7 cellular contexts compared by ENCODE assay signal in the genomic region with DNA sequence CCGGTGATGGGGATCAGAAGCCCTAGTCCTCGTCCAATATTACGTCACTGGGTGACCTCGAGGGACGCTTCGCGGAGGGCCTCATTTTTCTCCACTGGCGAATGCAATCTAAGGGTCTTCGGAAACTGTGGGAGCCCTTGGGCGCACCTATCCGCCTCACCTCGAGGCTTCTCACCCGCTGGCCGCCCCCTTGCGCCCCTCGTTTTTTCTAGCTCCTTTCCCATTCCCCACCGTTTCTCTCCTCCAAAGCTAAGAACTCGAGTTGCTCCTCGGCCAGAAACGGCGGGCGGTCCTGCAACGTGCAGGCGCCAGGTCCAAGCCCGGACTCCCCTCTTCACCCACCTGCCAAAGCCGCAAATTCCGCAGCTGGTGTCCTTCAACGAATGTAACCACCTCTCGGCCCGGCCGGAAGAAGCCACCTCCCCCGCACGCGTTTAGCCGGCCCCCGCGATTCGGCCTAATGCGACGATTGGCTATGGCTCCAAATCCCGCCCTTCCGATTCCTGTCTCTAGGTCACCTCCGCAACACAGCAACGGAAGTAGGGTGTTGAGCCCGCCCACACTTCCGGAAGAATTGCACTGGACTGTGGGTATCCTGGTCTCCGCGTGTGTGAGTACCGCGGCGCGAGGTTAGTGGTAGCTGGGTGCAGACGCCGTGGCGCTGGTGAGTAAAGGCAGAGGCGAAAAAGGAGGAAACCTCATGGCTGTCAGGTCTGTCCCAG.
DNase-seq lines count a peak whose midpoint lies in the region; ATAC-seq and TF ChIP-seq lines count a peak whose summit lies in the region.

A gene with protein sequence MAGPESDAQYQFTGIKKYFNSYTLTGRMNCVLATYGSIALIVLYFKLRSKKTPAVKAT (minus strand): TSS at position 409 of the 722 bp plus-strand sequence. CDS start 4,018 bp downstream, outside the sequence.
A gene with protein sequence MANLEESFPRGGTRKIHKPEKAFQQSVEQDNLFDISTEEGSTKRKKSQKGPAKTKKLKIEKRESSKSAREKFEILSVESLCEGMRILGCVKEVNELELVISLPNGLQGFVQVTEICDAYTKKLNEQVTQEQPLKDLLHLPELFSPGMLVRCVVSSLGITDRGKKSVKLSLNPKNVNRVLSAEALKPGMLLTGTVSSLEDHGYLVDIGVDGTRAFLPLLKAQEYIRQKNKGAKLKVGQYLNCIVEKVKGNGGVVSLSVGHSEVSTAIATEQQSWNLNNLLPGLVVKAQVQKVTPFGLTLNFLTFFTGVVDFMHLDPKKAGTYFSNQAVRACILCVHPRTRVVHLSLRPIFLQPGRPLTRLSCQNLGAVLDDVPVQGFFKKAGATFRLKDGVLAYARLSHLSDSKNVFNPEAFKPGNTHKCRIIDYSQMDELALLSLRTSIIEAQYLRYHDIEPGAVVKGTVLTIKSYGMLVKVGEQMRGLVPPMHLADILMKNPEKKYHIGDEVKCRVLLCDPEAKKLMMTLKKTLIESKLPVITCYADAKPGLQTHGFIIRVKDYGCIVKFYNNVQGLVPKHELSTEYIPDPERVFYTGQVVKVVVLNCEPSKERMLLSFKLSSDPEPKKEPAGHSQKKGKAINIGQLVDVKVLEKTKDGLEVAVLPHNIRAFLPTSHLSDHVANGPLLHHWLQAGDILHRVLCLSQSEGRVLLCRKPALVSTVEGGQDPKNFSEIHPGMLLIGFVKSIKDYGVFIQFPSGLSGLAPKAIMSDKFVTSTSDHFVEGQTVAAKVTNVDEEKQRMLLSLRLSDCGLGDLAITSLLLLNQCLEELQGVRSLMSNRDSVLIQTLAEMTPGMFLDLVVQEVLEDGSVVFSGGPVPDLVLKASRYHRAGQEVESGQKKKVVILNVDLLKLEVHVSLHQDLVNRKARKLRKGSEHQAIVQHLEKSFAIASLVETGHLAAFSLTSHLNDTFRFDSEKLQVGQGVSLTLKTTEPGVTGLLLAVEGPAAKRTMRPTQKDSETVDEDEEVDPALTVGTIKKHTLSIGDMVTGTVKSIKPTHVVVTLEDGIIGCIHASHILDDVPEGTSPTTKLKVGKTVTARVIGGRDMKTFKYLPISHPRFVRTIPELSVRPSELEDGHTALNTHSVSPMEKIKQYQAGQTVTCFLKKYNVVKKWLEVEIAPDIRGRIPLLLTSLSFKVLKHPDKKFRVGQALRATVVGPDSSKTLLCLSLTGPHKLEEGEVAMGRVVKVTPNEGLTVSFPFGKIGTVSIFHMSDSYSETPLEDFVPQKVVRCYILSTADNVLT (N-terminal part only) (plus strand): TSS at position 560 of the 722 bp plus-strand sequence. CDS start 1,801 bp downstream, outside the sequence.

- peak; percentile 91 for TF ChIP-seq POLR2A in GM18505 (IDR thresholded peaks at IDR 0.05; ENCODE audit: borderline replicate concordance, extremely low read depth, insufficient read depth, insufficient read length)

- peak within 1 kb of the TSS; percentile 99 for H3K4me3 ChIP-seq in astrocyte of the spinal cord (ENCODE audit: low read depth, low read length)
- H3K4me3 ChIP-seq in retinal pigment epithelial cell (ENCODE audit: low read length) = peak within 1 kb of the TSS; percentile 99

- ATAC-seq in GM18505 (IDR thresholded peaks at IDR 0.05; ENCODE audit: unreplicated experiment) (peak; percentile 98), HG02981 (IDR thresholded peaks at IDR 0.05; ENCODE audit: unreplicated experiment) (peak; percentile 99)

- in situ Hi-C loops in astrocyte of the spinal cord (cut with HindIII; ENCODE audit: low sequenced_read_pairs) = no loop called here

- TF ChIP-seq CTCF in astrocyte of the spinal cord (IDR thresholded peaks at IDR 0.05; ENCODE audit: low read depth, low read length) (peak; percentile 32), retinal pigment epithelial cell (conservative IDR thresholded peaks at IDR 0.05; ENCODE audit: low read depth, low read length) (peak; percentile 32)

- DNase-seq in NCI-H2029 treated with DMSO at 0.1 percent for 48 hours (lab: John Stamatoyannopoulos, UW) = peak; percentile 78
- DNase-seq in T1000 (lab: John Stamatoyannopoulos, UW) = peak; percentile 89
- DNase-seq in astrocyte of the spinal cord (ENCODE audit: low read depth, low spot score) = peak; percentile 97
- DNase-seq in hippocampal formation (lab: John Stamatoyannopoulos, UW) = peak; percentile 97 to 98
- DNase-seq in retinal pigment epithelial cell (ENCODE audit: low read depth) = peak; percentile 93

Comparison
In these comparisons a context has a peak if more than half of its experiments do, and no peak if none do; other contexts are left out.
1. Peak in every context shown above with its lines: DNase-seq, ATAC-seq and H3K4me3 ChIP-seq.